Comparison of ENCODE assay signal across 9 cellular contexts in the genomic region with DNA sequence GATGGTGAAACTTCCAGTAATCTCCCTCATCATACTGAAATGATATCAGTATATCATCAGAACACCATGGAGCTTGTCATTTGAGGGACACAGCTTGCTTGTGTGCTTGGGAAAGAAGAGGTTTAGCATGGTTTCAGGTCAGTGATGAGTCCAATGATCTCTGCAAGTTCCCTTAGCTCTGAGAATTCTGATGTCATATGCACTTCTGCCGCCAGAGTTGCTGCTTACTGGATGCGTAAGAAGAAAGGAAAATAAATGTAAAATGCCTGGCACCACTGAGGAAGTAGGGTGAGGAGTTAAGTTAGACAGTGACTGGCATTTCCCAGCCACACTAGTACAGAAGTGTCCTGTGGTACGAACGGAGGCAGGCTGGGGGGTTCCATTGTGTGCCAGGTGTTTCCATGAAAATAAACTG. TPM values are rescaled to one million over a fixed set of nuclear protein-coding genes. Genes with fewer than 3 reads are reported as not detected.
DNase-seq lines count a peak whose midpoint lies in the region; ATAC-seq and TF ChIP-seq lines count a peak whose summit lies in the region.
"Had no signal": no experiment of that assay in that cellular context is flagged by ENCODE, and none has a peak within 500 bp of the region (broad histone marks: within the 10 kb centered on the region; RNA-seq: fewer than 3 reads in every experiment).

No MANE protein-coding gene starts in this region.

- H3K36me3 Mint-ChIP-seq in IgD-negative memory B cell (peaks cover 1% of the 10 kb centered on the region), nephron progenitor cell (ENCODE audit: low read depth) (no peaks in the 10 kb centered on the region)
- H3K36me3 Mint-ChIP-seq in activated CD8-positive, alpha-beta T cell treated with anti-CD3 and anti-CD28 coated beads, Interleukin-2, amount 10 ng/mL, durations not matched to agents 7 days and 5 days (ENCODE audit: low read depth): peaks cover 83% of the 10 kb centered on the region

- H3K27ac Mint-ChIP-seq in IgD-negative memory B cell: peak overlapping the region in 2 of 3 donors; percentile 0 to 83
- H3K27ac Mint-ChIP-seq in activated CD8-positive, alpha-beta T cell treated with anti-CD3 and anti-CD28 coated beads, Interleukin-2, amount 10 ng/mL, durations not matched to agents 7 days and 5 days: peak overlapping the region; percentile 90
- no peak overlapping the region for H3K27ac Mint-ChIP-seq in nephron progenitor cell

- H3K9me3 Mint-ChIP-seq in IgD-negative memory B cell: peaks cover 0 to 1% (median 1%) of the 10 kb centered on the region in 3 donors
- H3K9me3 Mint-ChIP-seq in activated CD8-positive, alpha-beta T cell treated with anti-CD3 and anti-CD28 coated beads, Interleukin-2, amount 10 ng/mL, durations not matched to agents 7 days and 5 days (ENCODE audit: insufficient read depth): peaks cover 6% of the 10 kb centered on the region
- H3K9me3 Mint-ChIP-seq in nephron progenitor cell: no peaks in the 10 kb centered on the region

- H3K4me3 ChIP-seq in gastroesophageal sphincter: no peak overlapping the region

- H3K4me1 ChIP-seq in gastroesophageal sphincter: peaks cover 0 to 45% (median 6%) of the 10 kb centered on the region in 3 donors

- H3K27me3 Mint-ChIP-seq in IgD-negative memory B cell (peaks cover 1% of the 10 kb centered on the region), nephron progenitor cell (ENCODE audit: low read depth, poor library complexity) (peaks cover 13% of the 10 kb centered on the region)
- H3K27me3 Mint-ChIP-seq in activated CD8-positive, alpha-beta T cell treated with anti-CD3 and anti-CD28 coated beads, Interleukin-2, amount 10 ng/mL, durations not matched to agents 7 days and 5 days (ENCODE audit: low read depth): no peaks in the 10 kb centered on the region

- TF ChIP-seq POLR2A in gastroesophageal sphincter (IDR thresholded peaks at IDR 0.05) (no peak), erythroblast (IDR thresholded peaks at IDR 0.05; ENCODE audit: low read length) (no peak)

- peaks cover 4 to 13% (median 5%) of the 10 kb centered on the region in 3 donors for H3K4me1 Mint-ChIP-seq in IgD-negative memory B cell
- H3K4me1 Mint-ChIP-seq in activated CD8-positive, alpha-beta T cell treated with anti-CD3 and anti-CD28 coated beads, Interleukin-2, amount 10 ng/mL, durations not matched to agents 7 days and 5 days (ENCODE audit: low read depth): peaks cover 95% of the 10 kb centered on the region
- H3K4me1 Mint-ChIP-seq in nephron progenitor cell: peaks cover 24% of the 10 kb centered on the region

- H3K36me3 ChIP-seq in gastroesophageal sphincter: no peaks in the 10 kb centered on the region

- CTCF ChIA-PET in activated CD8-positive, alpha-beta T cell treated with anti-CD3 and anti-CD28 coated beads, Interleukin-2, amount 10 ng/mL, durations not matched to agents 7 days and 5 days (lab: Charles Lee): interaction anchor here (1.0 to 6.0 kb wide), 14 partner anchors 9 to 493 kb away, joined by 3 to 42 read pairs (median 4); no protein-coding TSS in a partner anchor

- WGBS in gastroesophageal sphincter (ENCODE audit: low coverage in 1 of 2), 2 donors: 78% methylated on average over 4 of the region's 4 CpGs; no CpG with 5 or more reads in 1 of the 2 donors

- H3K27ac ChIP-seq in gastroesophageal sphincter: peak overlapping the region in 3 of 4 donors; percentile 48 to 73 (median 59)

- H3K4me3 Mint-ChIP-seq in IgD-negative memory B cell (peak overlapping the region in 1 of 4 donors; percentile 71), nephron progenitor cell (no peak overlapping the region)
- peak overlapping the region; percentile 72 for H3K4me3 Mint-ChIP-seq in activated CD8-positive, alpha-beta T cell treated with anti-CD3 and anti-CD28 coated beads, Interleukin-2, amount 10 ng/mL, durations not matched to agents 7 days and 5 days

- TF ChIP-seq CTCF in gastroesophageal sphincter (IDR thresholded peaks at IDR 0.05): no peak
- TF ChIP-seq CTCF in nephron progenitor cell (IDR thresholded peaks at IDR 0.05): no peak

- POLR2A ChIA-PET in activated CD8-positive, alpha-beta T cell treated with anti-CD3 and anti-CD28 coated beads, Interleukin-2, amount 10 ng/mL, durations not matched to agents 7 days and 5 days (lab: Charles Lee): interaction anchor here (0.6 to 13.2 kb wide), 14 partner anchors 11 to 351 kb away, joined by 3 to 177 read pairs (median 4); partner anchors contain the start of genes HIF1A and PRKCH

- H3K9me3 ChIP-seq in gastroesophageal sphincter: no peaks in the 10 kb centered on the region

- peak; percentile 2 for ATAC-seq in activated CD8-positive, alpha-beta T cell treated with anti-CD3 and anti-CD28 coated beads, Interleukin-2, amount 10 ng/mL, durations not matched to agents 7 days and 5 days
- ATAC-seq in gastroesophageal sphincter (peak; percentile 32), HG03108 (IDR thresholded peaks at IDR 0.05; ENCODE audit: unreplicated experiment) (no peak)

- H3K27me3 ChIP-seq in gastroesophageal sphincter: no peaks in the 10 kb centered on the region

- DNase-seq in activated CD8-positive, alpha-beta T cell treated with anti-CD3 and anti-CD28 coated beads, Interleukin-2, amount 10 ng/mL, durations not matched to agents 7 days and 5 days: no peak
- peak; percentile 25 for DNase-seq in stimulated activated naive CD4-positive, alpha-beta T cell treated with Interleukin-2 at 50 U/mL for 16 hours (lab: John Stamatoyannopoulos, UW)
- DNase-seq in erythroblast (lab: John Stamatoyannopoulos, UW) (no peak), nephron progenitor cell (no peak), LoVo (ENCODE audit: low spot score) (no peak)
- DNase-seq: NCI-H1105 had no signal

- TF ChIP-seq EP300 in gastroesophageal sphincter (IDR thresholded peaks at IDR 0.05): no peak

RNA-seq across cellular contexts. Expression of gene PRKCH, which starts 22.6 kb away (rescaled TPM):
- 9.6 TPM for polyA plus RNA-seq in IgD-negative memory B cell
- 100 to 1,000 TPM; 318 to 343 TPM for total RNA-seq in activated CD8-positive, alpha-beta T cell treated with anti-CD3 and anti-CD28 coated beads, Interleukin-2, amount 10 ng/mL, durations not matched to agents 7 days and 5 days
- 10 to 100 TPM; 17.9 to 28.7 (median 25.0) TPM for total RNA-seq in gastroesophageal sphincter

Comparison
In these comparisons a context has a peak if more than half of its experiments do, and no peak if none do; other contexts are left out.
1. RNA of gene PRKCH, which starts 22.6 kb away (total RNA-seq): 318 to 343 TPM in activated CD8-positive, alpha-beta T cell treated with anti-CD3 and anti-CD28 coated beads, Interleukin-2, amount 10 ng/mL, durations not matched to agents 7 days and 5 days; 17.9 to 28.7 TPM in gastroesophageal sphincter; every median in the first group is over 10 times any median in the second.